18 cellular contexts compared by ENCODE assay signal in the genomic region with DNA sequence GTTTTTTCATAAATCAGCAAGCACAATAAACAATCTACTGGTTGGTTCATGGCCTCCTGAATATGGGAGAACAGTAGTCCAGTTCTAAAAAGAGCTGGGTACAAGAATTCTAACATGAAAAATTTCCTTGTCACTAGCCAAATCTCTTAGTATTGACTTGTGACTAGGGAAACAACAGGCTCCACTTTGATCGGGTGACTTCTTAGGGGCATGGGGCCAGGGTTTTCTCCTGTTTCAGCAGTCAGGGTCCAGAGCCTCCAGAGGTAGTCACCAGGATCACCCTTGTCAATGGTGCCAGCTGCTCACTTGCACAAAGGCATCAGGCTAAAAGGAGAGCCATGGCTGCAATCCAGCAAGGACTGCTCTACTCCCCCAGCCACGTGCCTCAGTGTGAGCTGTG. TPM values are rescaled to one million over a fixed set of nuclear protein-coding genes. Genes with fewer than 3 reads are reported as not detected.
A peak's percentile ranks its signal among the peaks of the same experiment; 100 is the strongest.
DNase-seq lines count a peak whose midpoint lies in the region; ATAC-seq lines count a peak whose summit lies in the region.
"Had no signal": no experiment of that assay in that cellular context is flagged by ENCODE, and none has a peak within 500 bp of the region (broad histone marks: within the 10 kb centered on the region; RNA-seq: fewer than 3 reads in every experiment).

No MANE protein-coding gene starts in this region.

- in situ Hi-C loops in SK-MEL-5 (cut with HindIII; ENCODE audit: low pct_unique_long_range_greater_than_20kb, low sequenced_read_pairs) = no loop called here

- peak overlapping the region; percentile 92 for H3K27ac ChIP-seq in substantia nigra (ENCODE audit: low read depth, low read length, poor library complexity, severe bottlenecking)
- H3K27ac ChIP-seq: prostate gland had no signal

- DNase-seq in DMS 273 treated with DMSO at 0.1 percent for 48 hours (lab: John Stamatoyannopoulos, UW) (peak; percentile 58), SK-MEL-5 (ENCODE audit: low read depth, low spot score) (peak; percentile 8), hippocampal formation (lab: John Stamatoyannopoulos, UW) (peak; percentile 31 to 67), substantia nigra (lab: John Stamatoyannopoulos, UW) (peak in 26 of 49 donors; percentile 2 to 56 (median 22)), NCI-H187 treated with DMSO at 0.1 percent for 48 hours (lab: John Stamatoyannopoulos, UW) (no peak)
- DNase-seq: activated CD4-positive, alpha-beta T cell treated with anti-CD3 and anti-CD28 coated beads, Interleukin-2, amount 50 U/mL, for 48 hours; activated CD8-positive, alpha-beta memory T cell treated with anti-CD3 and anti-CD28 coated beads, Interleukin-2, amount 50 U/mL, for 48 hours; Calu3; cerebellar nuclear complex; EL; NCI-H1417; small intestine; stimulated activated CD4-positive, alpha-beta T cell treated with anti-CD3 and anti-CD28 coated beads, Interleukin-2, amount 100 ng/mL, for 24 hours had no signal

- ATAC-seq in HG02642 (IDR thresholded peaks at IDR 0.05; ENCODE audit: poor library complexity, unreplicated experiment) (no peak), GM21423 (IDR thresholded peaks at IDR 0.05; ENCODE audit: unreplicated experiment) (no peak)

RNA-seq across cellular contexts. Expression of a gene that starts 38.1 kb away (rescaled TPM):
- total RNA-seq in SK-MEL-5 (2014; rRNA removed; shearing (Covaris generic)) = 0.11 TPM in 1 of 2 replicates, not detected in the other
- 0.08 and 0.11 TPM in 2 replicates for polyA plus RNA-seq in SK-MEL-5 (2015; cell fraction: cytosol; rRNA removed)
- polyA plus RNA-seq in SK-MEL-5 (2015; cell fraction: nucleus; rRNA removed) = 0.11 and 0.16 TPM in 2 replicates
- total RNA-seq: activated T-helper 2 cell treated with anti-CD3 and anti-CD28 coated beads, Interferon-gamma antibody, Interleukin-2, Interleukin-4, amounts not matched to agents 10 μg/mL and 5 μg/mL and 100 μg/mL, durations not matched to agents 14 hours and 24 hours and 36 hours had no signal
- polyA plus RNA-seq: IgD-negative memory B cell had no signal
